Comparison of ENCODE assay signal across 1 cellular context in genomic region chr1:214454619-214455396, GRCh38.
TF ChIP-seq lines count a peak whose summit lies in the region.

No MANE protein-coding gene starts in this region.

TF ChIP-seq in HEK293, 187 proteins besides CTCF, POLR2A, EP300 and RAD21 (continued from another document):
- TF ChIP-seq ZNF423 (tag by site-specific recombination; IDR thresholded peaks at IDR 0.05) (no peak), ZNF239 (tag by site-specific recombination; IDR thresholded peaks at IDR 0.05) (no peak), ZNF600 (tag by site-specific recombination; IDR thresholded peaks at IDR 0.05) (peak; percentile 70; the same call in 1 of the 2 replicates), ZNF202 (tag by site-specific recombination; IDR thresholded peaks at IDR 0.05; ENCODE audit: borderline replicate concordance) (no peak)
- TF ChIP-seq, protein P1, sequence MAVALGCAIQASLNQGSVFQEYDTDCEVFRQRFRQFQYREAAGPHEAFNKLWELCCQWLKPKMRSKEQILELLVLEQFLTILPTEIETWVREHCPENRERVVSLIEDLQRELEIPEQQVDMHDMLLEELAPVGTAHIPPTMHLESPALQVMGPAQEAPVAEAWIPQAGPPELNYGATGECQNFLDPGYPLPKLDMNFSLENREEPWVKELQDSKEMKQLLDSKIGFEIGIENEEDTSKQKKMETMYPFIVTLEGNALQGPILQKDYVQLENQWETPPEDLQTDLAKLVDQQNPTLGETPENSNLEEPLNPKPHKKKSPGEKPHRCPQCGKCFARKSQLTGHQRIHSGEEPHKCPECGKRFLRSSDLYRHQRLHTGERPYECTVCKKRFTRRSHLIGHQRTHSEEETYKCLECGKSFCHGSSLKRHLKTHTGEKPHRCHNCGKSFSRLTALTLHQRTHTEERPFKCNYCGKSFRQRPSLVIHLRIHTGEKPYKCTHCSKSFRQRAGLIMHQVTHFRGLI (tag by site-specific recombination; IDR thresholded peaks at IDR 0.05), result 0 out of 2 replicates have a peak, but pooled peaks have one; percentile 33
TF ChIP-seq in HEK293: peak in this region for 4.
